In genomic region chr13:24511019-24511823, GRCh38 we compare ENCODE assay signal across 8 cellular contexts. TPM values are rescaled to one million over a fixed set of nuclear protein-coding genes. Genes with fewer than 3 reads are reported as not detected.
A peak's percentile ranks its signal among the peaks of the same experiment; 100 is the strongest.
DNase-seq lines count a peak whose midpoint lies in the region; ATAC-seq and TF ChIP-seq lines count a peak whose summit lies in the region.

No MANE protein-coding gene starts in this region.

- no peaks in the 10 kb centered on the region for H3K27me3 ChIP-seq in OCI-LY1 (ENCODE audit: insufficient read depth, low read length)
- no peaks in the 10 kb centered on the region for H3K27me3 ChIP-seq in trophoblast cell (ENCODE audit: insufficient read depth, low read length)
- no peaks in the 10 kb centered on the region for H3K27me3 ChIP-seq in vagina

- intact Hi-C loops in vagina (cut with DNase I): no loop called here

- no peaks in the 10 kb centered on the region for H3K9me2 ChIP-seq in OCI-LY1 (ENCODE audit: low read depth, low read length)

- peak; percentile 66 for ATAC-seq in HG02884 (IDR thresholded peaks at IDR 0.05; ENCODE audit: unreplicated experiment)
- ATAC-seq in activated T-cell treated with anti-CD3 and anti-CD28 coated beads, Interleukin-2, amount 50 U/mL, for 72 hours (replicated peaks in 1 of 2): peak; percentile 65 to 70

- no peak overlapping the region for H2BK120ac ChIP-seq in trophoblast cell (ENCODE audit: insufficient read depth, low read length, poor library complexity)

- H3K9ac ChIP-seq in OCI-LY1 (ENCODE audit: low read length) (peak overlapping the region; percentile 92), trophoblast cell (ENCODE audit: low read length) (no peak overlapping the region)

- peaks cover 14% of the 10 kb centered on the region for H3K27me3 Mint-ChIP-seq in activated T-cell treated with anti-CD3 and anti-CD28 coated beads, Interleukin-2, amount 50 U/mL, for 72 hours (ENCODE audit: low read depth)

- peaks cover 47% of the 10 kb centered on the region for H3K79me2 ChIP-seq in OCI-LY1 (ENCODE audit: insufficient read depth, low read length)
- H3K79me2 ChIP-seq in trophoblast cell (ENCODE audit: control insufficient read depth, insufficient read depth, low read length, poor library complexity): peaks cover 4% of the 10 kb centered on the region

- no peak overlapping the region for H4K91ac ChIP-seq in trophoblast cell (ENCODE audit: low read depth, low read length)

- peaks cover 0 to 4% of the 10 kb centered on the region in 2 donors for H3K36me3 Mint-ChIP-seq in activated T-cell treated with anti-CD3 and anti-CD28 coated beads, Interleukin-2, amount 50 U/mL, for 72 hours (ENCODE audit: insufficient read depth in 2 of 2)

- H3K14ac ChIP-seq in trophoblast cell (ENCODE audit: low read length): peak overlapping the region; percentile 14

- peaks cover 39% of the 10 kb centered on the region for H3K4me1 Mint-ChIP-seq in activated T-cell treated with anti-CD3 and anti-CD28 coated beads, Interleukin-2, amount 50 U/mL, for 72 hours (ENCODE audit: low read depth)

- H3K79me1 ChIP-seq in trophoblast cell (ENCODE audit: low read length): peaks cover 5% of the 10 kb centered on the region

- TF ChIP-seq CTCF in GM12864 (IDR thresholded peaks at IDR 0.05; ENCODE audit: low read depth, low read length, missing control alignments) (no peak), OCI-LY1 (IDR thresholded peaks at IDR 0.05; ENCODE audit: low read length) (no peak), foreskin fibroblast (IDR thresholded peaks at IDR 0.05; ENCODE audit: low read depth, low read length) (no peak), vagina (IDR thresholded peaks at IDR 0.05) (no peak)

- H3K36me3 ChIP-seq in OCI-LY1 (ENCODE audit: insufficient read depth, low read length) (peaks cover 22% of the 10 kb centered on the region), trophoblast cell (ENCODE audit: control insufficient read depth in 1 of 2, insufficient read depth in 2 of 2, low read length in 2 of 2) (no peaks in the 10 kb centered on the region), vagina (peaks cover 0 to under 1% of the 10 kb centered on the region in 2 donors)

- no peaks in the 10 kb centered on the region for H4K20me1 ChIP-seq in OCI-LY1 (ENCODE audit: insufficient read depth, low read length)

- H3K9me3 ChIP-seq in OCI-LY1 (ENCODE audit: low read length): no peaks in the 10 kb centered on the region
- no peaks in the 10 kb centered on the region for H3K9me3 ChIP-seq in trophoblast cell (ENCODE audit: insufficient read depth, low read depth, low read length)
- H3K9me3 ChIP-seq in vagina: no peaks in the 10 kb centered on the region

- no peaks in the 10 kb centered on the region for H3K9me3 Mint-ChIP-seq in activated T-cell treated with anti-CD3 and anti-CD28 coated beads, Interleukin-2, amount 50 U/mL, for 72 hours

- H3K18ac ChIP-seq in trophoblast cell (ENCODE audit: low read length): peak overlapping the region; percentile 51

- H2BK5ac ChIP-seq in trophoblast cell (ENCODE audit: low read depth, low read length, poor library complexity): no peak overlapping the region

- H3K27ac ChIP-seq in OCI-LY1 (ENCODE audit: low read depth, low read length, poor library complexity, severe bottlenecking): peak overlapping the region; percentile 69
- no peak overlapping the region for H3K27ac ChIP-seq in trophoblast cell (ENCODE audit: low read depth, low read length)
- H3K27ac ChIP-seq in vagina: peak overlapping the region; percentile 87

- no peaks in the 10 kb centered on the region for H3F3A ChIP-seq in OCI-LY1 (ENCODE audit: insufficient read depth, low read length)

- DNase-seq in GM12864 (ENCODE audit: low read depth) (peak; percentile 80), foreskin fibroblast (peak; percentile 80 to 89), trophoblast cell (peak; percentile 55 to 71), vagina (ENCODE audit: extremely low spot score in 2 of 2) (no peak), NCI-H187 treated with DMSO at 0.1 percent for 48 hours (lab: John Stamatoyannopoulos, UW) (no peak)
- peak; percentile 65 to 76 for DNase-seq in activated T-cell treated with anti-CD3 and anti-CD28 coated beads, Interleukin-2, amount 50 U/mL, for 72 hours

- H2AFZ ChIP-seq in OCI-LY1 (ENCODE audit: low read length) (no peak overlapping the region), trophoblast cell (ENCODE audit: insufficient read depth, low read length, poor library complexity) (no peak overlapping the region)

- no peak overlapping the region for H2BK12ac ChIP-seq in trophoblast cell (ENCODE audit: low read length)

- H3K4me1 ChIP-seq in OCI-LY1 (ENCODE audit: insufficient read depth, low read length, severe bottlenecking) (peaks cover 20% of the 10 kb centered on the region), trophoblast cell (ENCODE audit: control insufficient read depth in 1 of 2, insufficient read depth in 2 of 2, low read length in 2 of 2) (peaks cover 7 to 9% of the 10 kb centered on the region in 2 experiments), vagina (peaks cover 15% of the 10 kb centered on the region)

- no peak overlapping the region for H4K12ac ChIP-seq in trophoblast cell (ENCODE audit: low read depth, low read length)

- TF ChIP-seq POLR2A in vagina (IDR thresholded peaks at IDR 0.05): no peak

- peak overlapping the region; percentile 98 for H3K4me3 ChIP-seq in GM12864 (ENCODE audit: low read depth, low read length)
- peak overlapping the region; percentile 95 for H3K4me3 ChIP-seq in OCI-LY1 (ENCODE audit: low read depth, low read length, poor library complexity, severe bottlenecking)
- peak overlapping the region; percentile 76 to 92 for H3K4me3 ChIP-seq in foreskin fibroblast (ENCODE audit: low read depth in 1 of 2, low read length in 2 of 2)
- no peak overlapping the region for H3K4me3 ChIP-seq in trophoblast cell (ENCODE audit: low read depth, low read length)
- H3K4me3 ChIP-seq in vagina: peak overlapping the region; percentile 83 to 96

- peak overlapping the region; percentile 81 for H3K4ac ChIP-seq in trophoblast cell (ENCODE audit: low read depth, low read length)

- no peak overlapping the region for H3K23ac ChIP-seq in trophoblast cell (ENCODE audit: low read length)

- peak overlapping the region; percentile 93 for H3K4me2 ChIP-seq in OCI-LY1 (ENCODE audit: low read length)
- peak overlapping the region; percentile 77 for H3K4me2 ChIP-seq in trophoblast cell (ENCODE audit: low read length)

- H3K27ac Mint-ChIP-seq in activated T-cell treated with anti-CD3 and anti-CD28 coated beads, Interleukin-2, amount 50 U/mL, for 72 hours: peak overlapping the region; percentile 95

- no CpG with 5 or more reads among the region's 22 CpGs for WGBS in trophoblast cell (ENCODE audit: extremely low coverage, insufficient coverage, insufficient read length)

- H4K8ac ChIP-seq in trophoblast cell (ENCODE audit: low read depth, low read length): peak overlapping the region; percentile 50

- peak overlapping the region; percentile 84 to 95 for H3K4me3 Mint-ChIP-seq in activated T-cell treated with anti-CD3 and anti-CD28 coated beads, Interleukin-2, amount 50 U/mL, for 72 hours

- H2AK5ac ChIP-seq in trophoblast cell (ENCODE audit: low read length): no peak overlapping the region

RNA-seq across cellular contexts. Expression of gene PARP4, which starts 1.4 kb away (rescaled TPM):
- total RNA-seq in activated T-cell treated with anti-CD3 and anti-CD28 coated beads, Interleukin-2, amount 50 U/mL, for 72 hours: 10 to 100 TPM; 23.1 to 37.4 TPM
- polyA plus RNA-seq in trophoblast cell (2013): 19.1 and 20.4 TPM in 2 replicates
- total RNA-seq in vagina: 47.4 TPM

Comparison
In these comparisons a context has a peak if more than half of its experiments do, and no peak if none do; other contexts are left out.
1. DNase-seq: peak in GM12864 (single experiment), activated T-cell treated with anti-CD3 and anti-CD28 coated beads, Interleukin-2, amount 50 U/mL, for 72 hours (2 of 2), foreskin fibroblast (2 of 2) and trophoblast cell (2 of 2); none in vagina (0 of 2) and NCI-H187 treated with DMSO at 0.1 percent for 48 hours (single experiment).